1 cellular context compared by ENCODE assay signal in genomic region chr17:76556759-76557367, GRCh38.
TF ChIP-seq lines count a peak whose summit lies in the region.

No MANE protein-coding gene starts in this region.

TF ChIP-seq in SK-N-SH treated with all-trans-retinoic acid at 6 μM for 48 hours, 23 proteins besides CTCF, POLR2A, EP300 and RAD21 (continued from another document):
- no peak for TF ChIP-seq POU6F1 (CRISPR knock-in tag; IDR thresholded peaks at IDR 0.05; ENCODE audit: borderline replicate concordance, low read depth)
- no peak for TF ChIP-seq SNAI2 (CRISPR knock-in tag; IDR thresholded peaks at IDR 0.05)
